Comparison of ENCODE assay signal across 1 cellular context in genomic region chr2:219286436-219287115, GRCh38.
TF ChIP-seq lines count a peak whose summit lies in the region.

No MANE protein-coding gene starts in this region.

TF ChIP-seq in endothelial cell of umbilical vein, 7 proteins besides CTCF, POLR2A, EP300 and RAD21:
- TF ChIP-seq MYC (IDR thresholded peaks at IDR 0.05; ENCODE audit: low read depth, low read length) (no peak), POLR2AphosphoS5 (IDR thresholded peaks at IDR 0.05; ENCODE audit: insufficient read depth, low read depth, low read length) (no peak), GATA2 (IDR thresholded peaks at IDR 0.05; ENCODE audit: insufficient read depth, insufficient read length, low read depth, low read length) (no peak), EZH2 (IDR thresholded peaks at IDR 0.05; ENCODE audit: borderline replicate concordance, low read depth, low read length, severe bottlenecking) (no peak), JUN (IDR thresholded peaks at IDR 0.05; ENCODE audit: borderline replicate concordance, insufficient read depth, insufficient read length, low read depth) (no peak), MAX (IDR thresholded peaks at IDR 0.05; ENCODE audit: insufficient read depth, insufficient read length) (no peak), FOS (IDR thresholded peaks at IDR 0.05; ENCODE audit: borderline replicate concordance, insufficient read depth, low read length) (no peak)
TF ChIP-seq in endothelial cell of umbilical vein: peak in this region for 0.
